ENCODE assay signal across 19 cellular contexts in the genomic region with DNA sequence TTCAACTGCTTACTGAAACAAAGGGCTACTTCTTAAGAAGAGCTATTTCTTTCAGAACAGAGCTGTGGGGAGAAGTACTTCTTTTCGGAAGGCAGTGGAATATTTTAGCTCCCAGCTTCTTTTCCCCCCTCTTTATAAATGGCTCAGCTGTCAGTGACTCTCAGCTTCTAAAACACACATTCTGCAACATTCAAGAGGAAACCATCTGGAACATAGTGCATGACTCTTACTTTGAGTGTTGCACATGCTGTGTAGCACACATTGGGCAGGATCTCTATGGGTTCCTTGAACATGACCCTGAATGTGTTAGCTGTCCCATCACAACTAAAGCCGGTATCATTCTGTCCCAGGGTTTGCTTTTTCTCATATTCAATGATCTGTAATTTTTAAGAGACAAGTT.
"Had no signal": no experiment of that assay in that cellular context is flagged by ENCODE, and none has a peak within 500 bp of the region (broad histone marks: within the 10 kb centered on the region; RNA-seq: fewer than 3 reads in every experiment).

No MANE protein-coding gene starts in this region.

- H3K27me3 Mint-ChIP-seq: activated B cell treated with CpG ODN at 0.5 μM for 24 hours; activated naive CD4-positive, alpha-beta T cell treated with anti-CD3 and anti-CD28 coated beads, Interleukin-2, amount 50 U/mL, for 24 hours; effector memory CD8-positive, alpha-beta T cell; naive B cell; stimulated activated naive B cell treated with anti-CD40 and anti-IgM and Interleukin-4, amounts not matched to agents 10 μg/mL and 1 μg/mL and 100 μg/mL, for 72 hours; T-cell had no signal

- DNase-seq: activated B cell treated with CpG ODN at 0.5 μM for 24 hours; activated CD4-positive, alpha-beta T cell treated with anti-CD3 and anti-CD28 coated beads for 48 hours; activated CD8-positive, alpha-beta memory T cell treated with anti-CD3 and anti-CD28 coated beads, Interleukin-2, amount 50 U/mL, for 4 hours; activated gamma-delta T cell; activated T-cell treated with anti-CD3 and anti-CD28 coated beads, Interleukin-2, amount 50 U/mL, for 72 hours; dermis blood vessel endothelial cell; effector memory CD8-positive, alpha-beta T cell; head of caudate nucleus; kidney; left lung; mammary epithelial cell; naive B cell; ovary; stimulated activated CD4-positive, alpha-beta T cell treated with anti-CD3 and anti-CD28 coated beads, Interleukin-4, amount 100 ng/mL, for 4 hours; stimulated activated naive B cell treated with anti-CD40 and anti-IgM and Interleukin-4, amounts not matched to agents 10 μg/mL and 1 μg/mL and 100 μg/mL, for 72 hours; T-cell had no signal

- ATAC-seq: activated T-cell treated with anti-CD3 and anti-CD28 coated beads, Interleukin-2, amount 50 U/mL, for 72 hours; effector memory CD8-positive, alpha-beta T cell; left lung; sciatic nerve; SK-N-SH treated with all-trans-retinoic acid at 6 μM for 48 hours; stimulated activated naive B cell treated with anti-CD40 and anti-IgM and Interleukin-4, amounts not matched to agents 10 μg/mL and 1 μg/mL and 100 μg/mL, for 72 hours; T-cell had no signal

- H3K27ac ChIP-seq: left lung, ovary had no signal

- H3K9me3 ChIP-seq: left lung, ovary had no signal

- H3K4me3 Mint-ChIP-seq: activated B cell treated with CpG ODN at 0.5 μM for 24 hours; activated naive CD4-positive, alpha-beta T cell treated with anti-CD3 and anti-CD28 coated beads, Interleukin-2, amount 50 U/mL, for 24 hours; activated T-cell treated with anti-CD3 and anti-CD28 coated beads, Interleukin-2, amount 50 U/mL, for 72 hours; effector memory CD8-positive, alpha-beta T cell; naive B cell; stimulated activated naive B cell treated with anti-CD40 and anti-IgM and Interleukin-4, amounts not matched to agents 10 μg/mL and 1 μg/mL and 100 μg/mL, for 72 hours; T-cell had no signal

- H3K4me3 ChIP-seq: left lung, ovary had no signal

- H3K9me3 Mint-ChIP-seq: activated B cell treated with CpG ODN at 0.5 μM for 24 hours; activated naive CD4-positive, alpha-beta T cell treated with anti-CD3 and anti-CD28 coated beads, Interleukin-2, amount 50 U/mL, for 24 hours; activated T-cell treated with anti-CD3 and anti-CD28 coated beads, Interleukin-2, amount 50 U/mL, for 72 hours; effector memory CD8-positive, alpha-beta T cell; naive B cell; stimulated activated naive B cell treated with anti-CD40 and anti-IgM and Interleukin-4, amounts not matched to agents 10 μg/mL and 1 μg/mL and 100 μg/mL, for 72 hours; T-cell had no signal

- H3K36me3 ChIP-seq: ovary had no signal

- H3K27me3 ChIP-seq: left lung, ovary had no signal

- H3K27ac Mint-ChIP-seq: activated B cell treated with CpG ODN at 0.5 μM for 24 hours; activated naive CD4-positive, alpha-beta T cell treated with anti-CD3 and anti-CD28 coated beads, Interleukin-2, amount 50 U/mL, for 24 hours; activated T-cell treated with anti-CD3 and anti-CD28 coated beads, Interleukin-2, amount 50 U/mL, for 72 hours; stimulated activated naive B cell treated with anti-CD40 and anti-IgM and Interleukin-4, amounts not matched to agents 10 μg/mL and 1 μg/mL and 100 μg/mL, for 72 hours; T-cell had no signal

- H3K36me3 Mint-ChIP-seq: naive B cell had no signal

- H3K4me1 ChIP-seq: left lung had no signal
